8 cellular contexts compared by ENCODE assay signal in the genomic region with DNA sequence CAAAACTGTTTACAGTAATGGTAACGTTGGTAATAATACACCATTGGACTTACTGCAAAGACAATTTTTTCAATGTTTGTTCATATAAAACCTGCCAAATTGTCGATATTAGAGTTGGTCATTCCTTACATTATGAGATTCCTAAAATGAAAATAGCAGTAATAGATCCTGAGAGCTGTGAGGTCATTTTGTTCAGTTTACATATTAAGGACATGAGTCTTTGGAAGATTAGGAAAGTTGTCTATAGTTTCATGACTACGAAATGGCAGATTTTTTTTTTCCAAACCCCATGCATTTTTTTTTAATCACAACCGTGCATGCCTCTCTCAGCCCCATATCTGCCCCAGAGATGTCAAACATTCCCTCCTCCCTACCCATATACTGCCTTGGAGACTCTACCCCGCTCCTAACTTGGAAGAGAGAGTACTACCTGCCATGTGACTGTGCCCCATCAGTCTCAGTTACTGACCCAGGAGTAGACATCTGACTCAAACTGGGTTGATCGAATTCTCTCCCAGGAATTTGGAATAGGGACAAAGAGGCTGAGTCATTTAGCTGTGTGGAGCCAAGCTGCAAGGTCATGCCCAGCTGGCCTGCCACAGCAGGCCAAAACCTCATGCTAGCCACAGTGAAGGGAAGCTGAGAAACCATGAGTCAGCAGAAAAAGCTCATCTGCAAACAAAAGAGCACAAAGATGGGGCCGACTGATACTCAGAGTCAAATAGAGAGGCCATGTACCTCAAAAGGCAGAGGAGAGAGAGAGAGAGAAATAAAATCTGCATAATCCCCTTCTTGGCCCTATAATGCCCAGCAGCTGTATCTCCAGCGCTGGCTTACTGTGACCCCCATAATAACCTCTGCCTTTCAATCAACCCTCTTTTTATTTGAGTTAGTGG. TPM values are rescaled to one million over a fixed set of nuclear protein-coding genes. Genes with fewer than 3 reads are reported as not detected.
DNase-seq lines count a peak whose midpoint lies in the region; ATAC-seq and TF ChIP-seq lines count a peak whose summit lies in the region.

No MANE protein-coding gene starts in this region.

- peak; percentile 59 for DNase-seq in G401 (ENCODE audit: low spot score)
- peak; percentile 98 for DNase-seq in RPMI7951 (ENCODE audit: low read depth)
- DNase-seq in dorsolateral prefrontal cortex = peak; percentile 22 to 86 (median 78)
- DNase-seq in lower lobe of right lung = peak; percentile 68
- DNase-seq in ureter (ENCODE audit: low spot score) = peak; percentile 65
- DNase-seq in NCI-H2029 treated with DMSO at 0.1 percent for 48 hours (lab: John Stamatoyannopoulos, UW) = no peak

- H3K27ac ChIP-seq in dorsolateral prefrontal cortex (peak overlapping the region in 30 of 59 donors; percentile 0 to 77 (median 38)), lower lobe of right lung (no peak overlapping the region)

- intact Hi-C loops in dorsolateral prefrontal cortex (cut with DNase I) (loop anchor here in 1 of 2 donors (2.0 to 5.0 kb wide), 2 partner anchors 18 to 131 kb away; a partner anchor contains a TSS), lower lobe of right lung (cut with DNase I) (no loop called here)

- in situ Hi-C loops in G401 (cut with HindIII; ENCODE audit: low sequenced_read_pairs) = no loop called here

- ATAC-seq in HG02763 (IDR thresholded peaks at IDR 0.05; ENCODE audit: unreplicated experiment) (peak; percentile 35), lower lobe of right lung (peak; percentile 66 to 75), GM21367 (IDR thresholded peaks at IDR 0.05; ENCODE audit: unreplicated experiment) (no peak)

- peaks cover 34% of the 10 kb centered on the region for H3K4me1 ChIP-seq in lower lobe of right lung

- H3K4me3 ChIP-seq in dorsolateral prefrontal cortex (peak overlapping the region in 4 of 59 donors; percentile 12 to 23 (median 20)), lower lobe of right lung (no peak overlapping the region)

- H3K9me3 ChIP-seq in lower lobe of right lung = no peaks in the 10 kb centered on the region

- no peaks in the 10 kb centered on the region for H3K36me3 ChIP-seq in lower lobe of right lung

- TF ChIP-seq CTCF in dorsolateral prefrontal cortex (IDR thresholded peaks at IDR 0.05 in 54 of 56, conservative IDR thresholded peaks at IDR 0.05 in 2 of 56; ENCODE audit: low read depth in 1 of 56, partially characterized antibody in 56 of 56) = peak in 9 of 56 donors; percentile 7 to 24 (median 19)
- TF ChIP-seq CTCF in lower lobe of right lung (IDR thresholded peaks at IDR 0.05) = no peak

- H3K27me3 ChIP-seq in dorsolateral prefrontal cortex (no peaks in the 10 kb centered on the region), lower lobe of right lung (ENCODE audit: low read depth) (no peaks in the 10 kb centered on the region)

RNA-seq across cellular contexts. Expression of a gene that starts 21.0 kb away (rescaled TPM):
- total RNA-seq in G401 (2014; rRNA removed; shearing (Covaris generic)) = 11.5 and 41.3 TPM in 2 replicates
- 14.1 and 17.3 TPM in 2 replicates for total RNA-seq in RPMI7951 (2014; rRNA removed; shearing (Covaris generic))
- 10 to 100 TPM; 38.8 to 78.6 (median 58.0) TPM for total RNA-seq in dorsolateral prefrontal cortex
- total RNA-seq in lower lobe of right lung = 67.6 TPM
- total RNA-seq in ureter = 38.5 TPM
